In genomic region chr15:31264534-31265089, GRCh38 we compare ENCODE assay signal across 8 cellular contexts.
DNase-seq lines count a peak whose midpoint lies in the region; ATAC-seq and TF ChIP-seq lines count a peak whose summit lies in the region.

No MANE protein-coding gene starts in this region.

- H3K9me3 ChIP-seq in adrenal gland (replicated peaks in 1 of 3) = no peaks in the 10 kb centered on the region
- no peaks in the 10 kb centered on the region for H3K9me3 ChIP-seq in mucosa of rectum (ENCODE audit: control insufficient read depth in 2 of 2, low read length in 2 of 2)

- no peak for ATAC-seq in stimulated activated naive CD8-positive, alpha-beta T cell treated with anti-CD3 and anti-CD28 coated beads, Interleukin-15, Interleukin-2, amounts not matched to agents 100 U/mL and 50 U/mL, for 24 hours
- no peak for ATAC-seq in HG02571 (IDR thresholded peaks at IDR 0.05; ENCODE audit: unreplicated experiment)
- no peak for ATAC-seq in HG02852 (IDR thresholded peaks at IDR 0.05; ENCODE audit: unreplicated experiment)

- H3K27me3 Mint-ChIP-seq in stimulated activated naive CD8-positive, alpha-beta T cell treated with anti-CD3 and anti-CD28 coated beads, Interleukin-15, Interleukin-2, amounts not matched to agents 100 ng/mL and 50 ng/mL, for 24 hours = peaks cover 11% of the 10 kb centered on the region

- peaks cover 6 to 32% of the 10 kb centered on the region in 2 donors for H3K4me1 ChIP-seq in adrenal gland (replicated peaks in 1 of 2)
- H3K4me1 ChIP-seq in mucosa of rectum (ENCODE audit: control insufficient read depth in 2 of 2, insufficient read depth in 2 of 2, low read length in 2 of 2) = peaks cover 65 to 66% of the 10 kb centered on the region in 2 donors
- peaks cover 2% of the 10 kb centered on the region for H3K4me1 ChIP-seq in urinary bladder (ENCODE audit: insufficient read depth)

- no peak overlapping the region for H3K4me3 Mint-ChIP-seq in stimulated activated naive CD8-positive, alpha-beta T cell treated with anti-CD3 and anti-CD28 coated beads, Interleukin-15, Interleukin-2, amounts not matched to agents 100 ng/mL and 50 ng/mL, for 24 hours

- H3K36me3 ChIP-seq in adrenal gland (replicated peaks in 1 of 2) (no peaks in the 10 kb centered on the region), mucosa of rectum (ENCODE audit: control insufficient read depth in 2 of 2, insufficient read depth in 2 of 2, low read length in 2 of 2) (no peaks in the 10 kb centered on the region), urinary bladder (ENCODE audit: insufficient read depth) (no peaks in the 10 kb centered on the region)

- H3K27me3 ChIP-seq in adrenal gland (no peaks in the 10 kb centered on the region), mucosa of rectum (ENCODE audit: control insufficient read depth in 2 of 2, insufficient read depth in 2 of 2, low read length in 2 of 2) (no peaks in the 10 kb centered on the region)

- TF ChIP-seq CTCF in adrenal gland (IDR thresholded peaks at IDR 0.05) = no peak

- H3K4me1 Mint-ChIP-seq in stimulated activated naive CD8-positive, alpha-beta T cell treated with anti-CD3 and anti-CD28 coated beads, Interleukin-15, Interleukin-2, amounts not matched to agents 100 ng/mL and 50 ng/mL, for 24 hours (ENCODE audit: low read depth) = peaks cover 70% of the 10 kb centered on the region

- intact Hi-C loops in adrenal gland (cut with DNase I) = loop anchor here in 1 of 2 donors (5.0 kb wide), 1 partner anchor 52 kb away; no protein-coding TSS in a partner anchor

- no peaks in the 10 kb centered on the region for H3K9me3 Mint-ChIP-seq in stimulated activated naive CD8-positive, alpha-beta T cell treated with anti-CD3 and anti-CD28 coated beads, Interleukin-15, Interleukin-2, amounts not matched to agents 100 ng/mL and 50 ng/mL, for 24 hours

- DNase-seq in stimulated activated naive CD8-positive, alpha-beta T cell treated with anti-CD3 and anti-CD28 coated beads, Interleukin-15, Interleukin-2, amounts not matched to agents 100 U/mL and 50 U/mL, for 24 hours = no peak
- DNase-seq in adrenal gland (peak in 4 of 7 donors; percentile 5 to 27 (median 10)), SIG-M5 treated with dmso at 0.1 percent for 504 hours (lab: John Stamatoyannopoulos, UW; ENCODE audit: unreplicated experiment) (no peak)

- peak overlapping the region; percentile 82 for H3K27ac Mint-ChIP-seq in stimulated activated naive CD8-positive, alpha-beta T cell treated with anti-CD3 and anti-CD28 coated beads, Interleukin-15, Interleukin-2, amounts not matched to agents 100 ng/mL and 50 ng/mL, for 24 hours

- H3K4me3 ChIP-seq in adrenal gland (no peak overlapping the region), mucosa of rectum (ENCODE audit: low read length in 2 of 2) (peak overlapping the region; percentile 13 to 41), urinary bladder (ENCODE audit: low read depth, low read length) (no peak overlapping the region)

- TF ChIP-seq POLR2A in adrenal gland (IDR thresholded peaks at IDR 0.05) = no peak

- H3K27ac ChIP-seq in adrenal gland (peak overlapping the region in 4 of 5 donors; percentile 24 to 89 (median 52)), mucosa of rectum (ENCODE audit: low read depth in 2 of 2, low read length in 2 of 2) (peak overlapping the region; percentile 93 to 97), urinary bladder (ENCODE audit: low read depth) (peak overlapping the region; percentile 81)

- peak overlapping the region; percentile 69 to 77 for H3K9ac ChIP-seq in mucosa of rectum (ENCODE audit: low read depth in 1 of 2, low read length in 2 of 2)

- WGBS in adrenal gland, 4 donors = 72 to 84% (median 77%) methylated on average over 5 to 6 of the region's 6 CpGs
- WGBS in urinary bladder = 89% methylated on average over 6 of the region's 6 CpGs

- H3K36me3 Mint-ChIP-seq in stimulated activated naive CD8-positive, alpha-beta T cell treated with anti-CD3 and anti-CD28 coated beads, Interleukin-15, Interleukin-2, amounts not matched to agents 100 ng/mL and 50 ng/mL, for 24 hours (ENCODE audit: low read depth) = no peaks in the 10 kb centered on the region

Comparison
In these comparisons a context has a peak if more than half of its experiments do, and no peak if none do; other contexts are left out.
1. DNase-seq: peak in adrenal gland (4 of 7); none in stimulated activated naive CD8-positive, alpha-beta T cell treated with anti-CD3 and anti-CD28 coated beads, Interleukin-15, Interleukin-2, amounts not matched to agents 100 U/mL and 50 U/mL, for 24 hours (single experiment) and SIG-M5 treated with dmso at 0.1 percent for 504 hours (single experiment).
2. H3K4me3 ChIP-seq: peak in mucosa of rectum (2 of 2); none in adrenal gland (0 of 4) and urinary bladder (single experiment).
3. Peak in every context shown above with its lines, with median percentiles within 50 percentile points of each other: H3K27ac ChIP-seq.